Comparison of ENCODE assay signal across 7 cellular contexts in the genomic region with DNA sequence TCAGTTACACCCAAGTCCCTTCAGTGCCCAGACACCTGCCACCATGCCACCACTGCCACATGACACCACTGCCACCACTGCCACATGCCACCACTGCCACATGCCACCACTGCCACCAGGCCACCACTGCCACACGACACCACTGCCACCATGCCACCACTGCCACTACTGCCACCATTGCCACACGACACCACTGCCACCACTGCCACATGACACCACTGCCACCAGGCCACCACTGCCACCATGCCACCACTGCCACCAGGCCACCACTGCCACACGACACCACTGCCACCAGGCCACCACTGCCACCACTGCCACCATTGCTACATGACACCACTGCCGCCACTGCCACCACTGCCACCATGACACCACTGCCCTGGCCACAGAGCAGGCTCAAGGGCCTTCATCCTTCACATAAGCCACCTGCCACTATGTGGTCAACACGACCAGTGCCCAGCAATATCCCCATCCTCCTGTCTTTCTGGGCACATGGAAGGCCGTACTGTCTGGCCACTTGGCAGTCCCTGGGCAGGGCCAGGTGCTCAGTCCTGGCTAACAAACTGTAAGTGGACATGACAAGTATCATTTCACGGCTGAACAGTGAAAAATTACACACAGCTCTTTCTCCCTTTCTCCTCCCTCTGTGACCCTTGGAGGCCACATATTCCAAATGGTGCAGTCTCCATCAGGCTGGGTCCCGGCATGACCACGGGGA.
"Had no signal": no experiment of that assay in that cellular context is flagged by ENCODE, and none has a peak within 500 bp of the region (broad histone marks: within the 10 kb centered on the region; RNA-seq: fewer than 3 reads in every experiment).

No MANE protein-coding gene starts in this region.

- H3K36me3 ChIP-seq: thyroid gland had no signal

- H3K4me3 ChIP-seq: lung, skin epidermis, thyroid gland had no signal

- H3K27ac ChIP-seq: skin epidermis, thyroid gland had no signal

- H3K9me3 ChIP-seq: thyroid gland had no signal

- DNase-seq: activated CD4-positive, alpha-beta memory T cell treated with anti-CD3 and anti-CD28 coated beads for 36 hours; activated CD8-positive, alpha-beta memory T cell treated with anti-CD3 and anti-CD28 coated beads, Interleukin-2, amount 50 U/mL, for 48 hours; activated naive CD4-positive, alpha-beta T cell treated with anti-CD3 and anti-CD28 coated beads for 36 hours; left cardiac atrium; thyroid gland had no signal

- H3K27me3 ChIP-seq: thyroid gland had no signal
